8 cellular contexts compared by ENCODE assay signal in genomic region chr12:56601503-56601902, GRCh38.
DNase-seq lines count a peak whose midpoint lies in the region; ATAC-seq and FAIRE-seq lines count a peak whose summit lies in the region.

No MANE protein-coding gene starts in this region.

- H3K36me3 ChIP-seq in effector memory CD4-positive, alpha-beta T cell (ENCODE audit: control insufficient read depth, insufficient read depth, low read length): peaks cover 98% of the 10 kb centered on the region

- H3K36me3 Mint-ChIP-seq in effector memory CD8-positive, alpha-beta T cell (ENCODE audit: insufficient read depth): peaks cover 98% of the 10 kb centered on the region

- H3K27ac Mint-ChIP-seq in effector memory CD8-positive, alpha-beta T cell: peak overlapping the region in 1 of 2 donors; percentile 63

- ATAC-seq in effector memory CD8-positive, alpha-beta T cell (replicated peaks): no peak

- H3K4me1 Mint-ChIP-seq in effector memory CD8-positive, alpha-beta T cell (ENCODE audit: low read depth in 2 of 2): peaks cover 0 to 2% of the 10 kb centered on the region in 2 donors

- no peaks in the 10 kb centered on the region for H3K27me3 Mint-ChIP-seq in effector memory CD8-positive, alpha-beta T cell

- no peak overlapping the region for H3K4me3 ChIP-seq in effector memory CD4-positive, alpha-beta T cell (ENCODE audit: insufficient read depth, low read depth, low read length, poor library complexity, severe bottlenecking)

- no peaks in the 10 kb centered on the region for H3K9me3 ChIP-seq in effector memory CD4-positive, alpha-beta T cell (ENCODE audit: control insufficient read depth, low read length)

- DNase-seq in DMS53 (lab: John Stamatoyannopoulos, UW) (peak; percentile 43), DMS53 treated with DMSO at 0.1 percent for 48 hours (lab: John Stamatoyannopoulos, UW; ENCODE audit: unreplicated experiment) (no peak), T follicular helper cell (ENCODE audit: low read depth) (peak; percentile 14), NCI-H1436 treated with DMSO at 0.1 percent for 48 hours (lab: John Stamatoyannopoulos, UW) (no peak), HTR-8/SVneo (ENCODE audit: insufficient read length, low spot score) (no peak)
- DNase-seq in effector memory CD8-positive, alpha-beta T cell: peak in 2 of 3 experiments; percentile 19 to 26
- DNase-seq in stimulated activated CD4-positive, alpha-beta T cell treated with anti-CD3 and anti-CD28 coated beads, Interleukin-4, amount 100 ng/mL, for 1 hour: peak; percentile 29
- no peak for DNase-seq in effector memory CD4-positive, alpha-beta T cell

- no peaks in the 10 kb centered on the region for H3K27me3 ChIP-seq in effector memory CD4-positive, alpha-beta T cell (replicated peaks; ENCODE audit: control insufficient read depth, insufficient read depth, low read length, poor library complexity, severe bottlenecking)

- FAIRE-seq in HTR-8/SVneo (lab: Jason Lieb, UNC): no peak

- H3K27ac ChIP-seq in effector memory CD4-positive, alpha-beta T cell (ENCODE audit: insufficient read depth, low read length, poor library complexity, severe bottlenecking): no peak overlapping the region

- no peaks in the 10 kb centered on the region for H3K4me1 ChIP-seq in effector memory CD4-positive, alpha-beta T cell (ENCODE audit: control insufficient read depth, insufficient read depth, low read length, poor library complexity, severe bottlenecking)

- H3K9me3 Mint-ChIP-seq in effector memory CD8-positive, alpha-beta T cell: no peaks in the 10 kb centered on the region

- no peak overlapping the region for H3K4me3 Mint-ChIP-seq in effector memory CD8-positive, alpha-beta T cell

Comparison
In these comparisons a context has a peak if more than half of its experiments do, and no peak if none do; other contexts are left out.
1. DNase-seq: peak in DMS53 (single experiment), T follicular helper cell (single experiment), effector memory CD8-positive, alpha-beta T cell (2 of 3) and stimulated activated CD4-positive, alpha-beta T cell treated with anti-CD3 and anti-CD28 coated beads, Interleukin-4, amount 100 ng/mL, for 1 hour (single experiment); none in DMS53 treated with DMSO at 0.1 percent for 48 hours (single experiment), NCI-H1436 treated with DMSO at 0.1 percent for 48 hours (single experiment), HTR-8/SVneo (single experiment) and effector memory CD4-positive, alpha-beta T cell (0 of 3).